In genomic region chr18:73189718-73190117, GRCh38 we compare ENCODE assay signal across 1 cellular context.
TF ChIP-seq lines count a peak whose summit lies in the region.

No MANE protein-coding gene starts in this region.

TF ChIP-seq in HepG2, 621 proteins besides CTCF, POLR2A, EP300 and RAD21 (continued from another document):
- TF ChIP-seq, protein P1, sequence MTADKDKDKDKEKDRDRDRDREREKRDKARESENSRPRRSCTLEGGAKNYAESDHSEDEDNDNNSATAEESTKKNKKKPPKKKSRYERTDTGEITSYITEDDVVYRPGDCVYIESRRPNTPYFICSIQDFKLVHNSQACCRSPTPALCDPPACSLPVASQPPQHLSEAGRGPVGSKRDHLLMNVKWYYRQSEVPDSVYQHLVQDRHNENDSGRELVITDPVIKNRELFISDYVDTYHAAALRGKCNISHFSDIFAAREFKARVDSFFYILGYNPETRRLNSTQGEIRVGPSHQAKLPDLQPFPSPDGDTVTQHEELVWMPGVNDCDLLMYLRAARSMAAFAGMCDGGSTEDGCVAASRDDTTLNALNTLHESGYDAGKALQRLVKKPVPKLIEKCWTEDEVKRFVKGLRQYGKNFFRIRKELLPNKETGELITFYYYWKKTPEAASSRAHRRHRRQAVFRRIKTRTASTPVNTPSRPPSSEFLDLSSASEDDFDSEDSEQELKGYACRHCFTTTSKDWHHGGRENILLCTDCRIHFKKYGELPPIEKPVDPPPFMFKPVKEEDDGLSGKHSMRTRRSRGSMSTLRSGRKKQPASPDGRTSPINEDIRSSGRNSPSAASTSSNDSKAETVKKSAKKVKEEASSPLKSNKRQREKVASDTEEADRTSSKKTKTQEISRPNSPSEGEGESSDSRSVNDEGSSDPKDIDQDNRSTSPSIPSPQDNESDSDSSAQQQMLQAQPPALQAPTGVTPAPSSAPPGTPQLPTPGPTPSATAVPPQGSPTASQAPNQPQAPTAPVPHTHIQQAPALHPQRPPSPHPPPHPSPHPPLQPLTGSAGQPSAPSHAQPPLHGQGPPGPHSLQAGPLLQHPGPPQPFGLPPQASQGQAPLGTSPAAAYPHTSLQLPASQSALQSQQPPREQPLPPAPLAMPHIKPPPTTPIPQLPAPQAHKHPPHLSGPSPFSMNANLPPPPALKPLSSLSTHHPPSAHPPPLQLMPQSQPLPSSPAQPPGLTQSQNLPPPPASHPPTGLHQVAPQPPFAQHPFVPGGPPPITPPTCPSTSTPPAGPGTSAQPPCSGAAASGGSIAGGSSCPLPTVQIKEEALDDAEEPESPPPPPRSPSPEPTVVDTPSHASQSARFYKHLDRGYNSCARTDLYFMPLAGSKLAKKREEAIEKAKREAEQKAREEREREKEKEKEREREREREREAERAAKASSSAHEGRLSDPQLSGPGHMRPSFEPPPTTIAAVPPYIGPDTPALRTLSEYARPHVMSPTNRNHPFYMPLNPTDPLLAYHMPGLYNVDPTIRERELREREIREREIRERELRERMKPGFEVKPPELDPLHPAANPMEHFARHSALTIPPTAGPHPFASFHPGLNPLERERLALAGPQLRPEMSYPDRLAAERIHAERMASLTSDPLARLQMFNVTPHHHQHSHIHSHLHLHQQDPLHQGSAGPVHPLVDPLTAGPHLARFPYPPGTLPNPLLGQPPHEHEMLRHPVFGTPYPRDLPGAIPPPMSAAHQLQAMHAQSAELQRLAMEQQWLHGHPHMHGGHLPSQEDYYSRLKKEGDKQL (CRISPR knock-in tag; IDR thresholded peaks at IDR 0.05; ENCODE audit: low read depth) = peak; percentile 43; the same call in 1 of the 2 replicates
- TF ChIP-seq ESRRA (CRISPR knock-in tag; IDR thresholded peaks at IDR 0.05; ENCODE audit: low read depth) (no peak), HHEX (CRISPR knock-in tag; IDR thresholded peaks at IDR 0.05) (peak; percentile 72; the same call in 1 of the 2 replicates), ZNF136 (CRISPR knock-in tag; IDR thresholded peaks at IDR 0.05; ENCODE audit: low read depth) (no peak), GATA4 (IDR thresholded peaks at IDR 0.05; ENCODE audit: borderline replicate concordance, low read depth) (peak; percentile 55; the same call in 1 of the 2 replicates), NR1H2 (CRISPR knock-in tag; IDR thresholded peaks at IDR 0.05; ENCODE audit: borderline replicate concordance, low read depth) (no peak), FOXK1 (CRISPR knock-in tag; IDR thresholded peaks at IDR 0.05; ENCODE audit: borderline replicate concordance, low read depth) (peak; percentile 55; the same call in 1 of the 2 replicates)
- TF ChIP-seq, protein P2, sequence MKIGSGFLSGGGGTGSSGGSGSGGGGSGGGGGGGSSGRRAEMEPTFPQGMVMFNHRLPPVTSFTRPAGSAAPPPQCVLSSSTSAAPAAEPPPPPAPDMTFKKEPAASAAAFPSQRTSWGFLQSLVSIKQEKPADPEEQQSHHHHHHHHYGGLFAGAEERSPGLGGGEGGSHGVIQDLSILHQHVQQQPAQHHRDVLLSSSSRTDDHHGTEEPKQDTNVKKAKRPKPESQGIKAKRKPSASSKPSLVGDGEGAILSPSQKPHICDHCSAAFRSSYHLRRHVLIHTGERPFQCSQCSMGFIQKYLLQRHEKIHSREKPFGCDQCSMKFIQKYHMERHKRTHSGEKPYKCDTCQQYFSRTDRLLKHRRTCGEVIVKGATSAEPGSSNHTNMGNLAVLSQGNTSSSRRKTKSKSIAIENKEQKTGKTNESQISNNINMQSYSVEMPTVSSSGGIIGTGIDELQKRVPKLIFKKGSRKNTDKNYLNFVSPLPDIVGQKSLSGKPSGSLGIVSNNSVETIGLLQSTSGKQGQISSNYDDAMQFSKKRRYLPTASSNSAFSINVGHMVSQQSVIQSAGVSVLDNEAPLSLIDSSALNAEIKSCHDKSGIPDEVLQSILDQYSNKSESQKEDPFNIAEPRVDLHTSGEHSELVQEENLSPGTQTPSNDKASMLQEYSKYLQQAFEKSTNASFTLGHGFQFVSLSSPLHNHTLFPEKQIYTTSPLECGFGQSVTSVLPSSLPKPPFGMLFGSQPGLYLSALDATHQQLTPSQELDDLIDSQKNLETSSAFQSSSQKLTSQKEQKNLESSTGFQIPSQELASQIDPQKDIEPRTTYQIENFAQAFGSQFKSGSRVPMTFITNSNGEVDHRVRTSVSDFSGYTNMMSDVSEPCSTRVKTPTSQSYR (CRISPR knock-in tag; IDR thresholded peaks at IDR 0.05; ENCODE audit: borderline replicate concordance) = no peak
